Comparison of ENCODE assay signal across 10 cellular contexts in genomic region chr1:6770727-6771567, GRCh38. TPM values are rescaled to one million over a fixed set of nuclear protein-coding genes. Genes with fewer than 3 reads are reported as not detected.
DNase-seq lines count a peak whose midpoint lies in the region; ATAC-seq and TF ChIP-seq lines count a peak whose summit lies in the region.
"Had no signal": no experiment of that assay in that cellular context is flagged by ENCODE, and none has a peak within 500 bp of the region (broad histone marks: within the 10 kb centered on the region; RNA-seq: fewer than 3 reads in every experiment).

No MANE protein-coding gene starts in this region.

- no peaks in the 10 kb centered on the region for H3K36me3 ChIP-seq in thyroid gland

- peaks cover 33% of the 10 kb centered on the region for H3K4me1 Mint-ChIP-seq in activated B cell treated with CpG ODN at 0.5 μM for 24 hours

- no peak for TF ChIP-seq CTCF in activated B cell treated with CpG ODN at 0.5 μM for 24 hours (IDR thresholded peaks at IDR 0.05)
- no peak for TF ChIP-seq CTCF in thyroid gland (IDR thresholded peaks at IDR 0.05)

- H3K4me3 Mint-ChIP-seq in activated B cell treated with CpG ODN at 0.5 μM for 24 hours, result peak overlapping the region; percentile 4

- no peak for TF ChIP-seq POLR2A in thyroid gland (IDR thresholded peaks at IDR 0.05)

- H3K27ac ChIP-seq in thyroid gland, result peak overlapping the region in 1 of 3 donors; percentile 18

- WGBS in thyroid gland, 2 donors, result 16 to 23% methylated on average over 16 of the region's 16 CpGs

- no peaks in the 10 kb centered on the region for H3K27me3 ChIP-seq in thyroid gland

- H3K9me3 Mint-ChIP-seq in activated B cell treated with CpG ODN at 0.5 μM for 24 hours, result no peaks in the 10 kb centered on the region

- POLR2A ChIA-PET in HEK293T (lab: Yijun Ruan, JAX) (interaction anchor here (2.4 kb wide), 1 partner anchor 14 kb away, joined by 18 read pairs; the partner anchor contains the start of gene CAMTA1), activated B cell treated with CpG ODN at 0.5 μM for 24 hours (lab: Charles Lee) (interaction anchor here (0.6 to 5.1 kb wide), 2 partner anchors 13 kb away, joined by 5 to 36 read pairs; partner anchors contain the start of gene CAMTA1)

- H3K4me3 ChIP-seq in thyroid gland (replicated peaks in 1 of 3), result no peak overlapping the region
- H3K4me3 ChIP-seq: lung had no signal

- ATAC-seq in activated B cell treated with CpG ODN at 0.5 μM for 24 hours (ENCODE audit: low read depth) (peak; percentile 83), left lobe of liver (no peak)

- no peak overlapping the region for H3K27ac Mint-ChIP-seq in activated B cell treated with CpG ODN at 0.5 μM for 24 hours

- CTCF ChIA-PET in HEK293T (lab: Yijun Ruan, JAX), result interaction anchor here (0.6 to 1.4 kb wide), 6 partner anchors 12 to 299 kb away, joined by 3 to 7 read pairs (median 4); partner anchors contain the start of gene CAMTA1
- CTCF ChIA-PET in activated B cell treated with CpG ODN at 0.5 μM for 24 hours (lab: Charles Lee), result no interaction called here

- H3K4me1 ChIP-seq in thyroid gland, result peaks cover 3 to 18% of the 10 kb centered on the region in 2 donors

- H3K27me3 Mint-ChIP-seq in activated B cell treated with CpG ODN at 0.5 μM for 24 hours, result no peaks in the 10 kb centered on the region

- H3K36me3 Mint-ChIP-seq in activated B cell treated with CpG ODN at 0.5 μM for 24 hours (ENCODE audit: low read depth), result no peaks in the 10 kb centered on the region

- no peaks in the 10 kb centered on the region for H3K9me3 ChIP-seq in thyroid gland

- DNase-seq in HEK293T (ENCODE audit: extremely low spot score), result peak; percentile 14
- no peak for DNase-seq in activated B cell treated with CpG ODN at 0.5 μM for 24 hours
- DNase-seq in iPS-NIHi7 (ENCODE audit: extremely low spot score), result peak; percentile 81
- peak; percentile 26 to 54 for DNase-seq in thyroid gland
- DNase-seq in NCI-H1105 (lab: John Stamatoyannopoulos, UW), result no peak
- no peak for DNase-seq in 8988T
- DNase-seq in left lobe of liver (ENCODE audit: low spot score), result no peak
- DNase-seq: effector CD8-positive, alpha-beta T cell; NCI-H1930 had no signal

- intact Hi-C loops in activated B cell treated with CpG ODN at 0.5 μM for 24 hours (cut with micrococcal nuclease) (loop anchor here (2.0 kb wide), 1 partner anchor 14 kb away; the partner anchor contains the start of gene CAMTA1), thyroid gland (cut with DNase I) (loop anchor here (10.0 kb wide), 1 partner anchor 46 kb away; no protein-coding TSS in a partner anchor)

TF ChIP-seq in HEK293T, 16 proteins besides CTCF, POLR2A, EP300 and RAD21:
- no peak for TF ChIP-seq LEF1 (IDR thresholded peaks at IDR 0.05; ENCODE audit: borderline replicate concordance)
- TF ChIP-seq FOXA1 (IDR thresholded peaks at IDR 0.05), result no peak
- TF ChIP-seq TARDBP (IDR thresholded peaks at IDR 0.05), result no peak
- TF ChIP-seq SUZ12 (IDR thresholded peaks at IDR 0.05), result no peak
- TF ChIP-seq ZNF384 (IDR thresholded peaks at IDR 0.05), result no peak
- no peak for TF ChIP-seq FOXK2 (IDR thresholded peaks at IDR 0.05)
- TF ChIP-seq PKNOX1 (IDR thresholded peaks at IDR 0.05), result no peak
- no peak for TF ChIP-seq NFRKB (IDR thresholded peaks at IDR 0.05)
- no peak for TF ChIP-seq L3MBTL2 (conservative IDR thresholded peaks at IDR 0.05)
- no peak for TF ChIP-seq ARNT (IDR thresholded peaks at IDR 0.05)
- TF ChIP-seq BHLHE40 (IDR thresholded peaks at IDR 0.05; ENCODE audit: borderline replicate concordance), result no peak
- TF ChIP-seq SP1 (IDR thresholded peaks at IDR 0.05), result no peak
- no peak for TF ChIP-seq HDGF (IDR thresholded peaks at IDR 0.05; ENCODE audit: borderline replicate concordance)
- TF ChIP-seq CTBP1 (IDR thresholded peaks at IDR 0.05; ENCODE audit: borderline replicate concordance), result no peak
- TF ChIP-seq FOXM1 (IDR thresholded peaks at IDR 0.05; ENCODE audit: borderline replicate concordance), result no peak
- no peak for TF ChIP-seq ELF4 (IDR thresholded peaks at IDR 0.05)

RNA-seq across cellular contexts. Expression of gene CAMTA1, which starts 14.3 kb away (rescaled TPM):
- total RNA-seq in activated B cell treated with CpG ODN at 0.5 μM for 24 hours (49.8 and 50.8 TPM in 2 replicates), thyroid gland (100 to 1,000 TPM in 2 of 4 donors, 10 to 100 TPM in 2; 63.9 to 124 (median 101) TPM), left lobe of liver (33.6 TPM)

Comparison
In these comparisons a context has a peak if more than half of its experiments do, and no peak if none do; other contexts are left out.
1. DNase-seq: peak in HEK293T (single experiment), iPS-NIHi7 (single experiment) and thyroid gland (2 of 2); none in activated B cell treated with CpG ODN at 0.5 μM for 24 hours (single experiment), NCI-H1105 (single experiment), 8988T (single experiment) and left lobe of liver (single experiment).